In the genomic region with DNA sequence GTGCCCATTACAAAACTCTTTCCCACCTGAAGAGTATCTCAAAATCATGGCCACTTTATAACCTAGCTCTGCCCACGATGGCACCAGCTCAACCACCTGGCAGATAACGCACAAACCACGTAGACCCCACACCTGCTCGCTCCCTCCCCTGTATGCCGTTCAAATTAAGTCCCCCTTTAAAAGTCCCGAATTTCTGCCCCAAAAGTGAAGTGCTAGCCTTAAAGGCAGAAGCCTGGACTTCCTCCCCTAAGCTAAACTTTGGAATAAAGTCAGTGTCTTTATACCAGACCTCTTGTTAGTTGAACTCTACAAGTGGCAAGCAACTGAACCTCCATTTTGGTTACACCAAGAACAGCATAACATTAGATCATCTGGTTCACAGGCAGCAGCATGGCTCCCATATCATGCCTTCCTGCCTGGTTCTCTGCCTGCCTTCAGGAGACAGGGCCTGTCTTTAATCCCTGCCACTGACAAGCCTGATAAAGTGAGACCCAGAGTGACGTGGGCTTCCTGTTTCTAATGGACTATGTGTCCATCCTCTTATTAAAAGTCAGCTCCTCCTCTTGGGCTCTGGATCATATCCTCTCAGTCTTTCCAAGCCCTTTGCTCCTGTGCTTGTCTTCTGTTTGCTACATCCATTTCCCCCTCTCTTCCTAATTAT, we compare ENCODE assay signal across 24 cellular contexts. TPM values are rescaled to one million over a fixed set of nuclear protein-coding genes. Genes with fewer than 3 reads are reported as not detected.
"Had no signal": no experiment of that assay in that cellular context is flagged by ENCODE, and none has a peak within 500 bp of the region (broad histone marks: within the 10 kb centered on the region; RNA-seq: fewer than 3 reads in every experiment).

No MANE protein-coding gene starts in this region.

- ATAC-seq: stimulated activated naive B cell treated with anti-CD40 and anti-IgM and Interleukin-4, amounts not matched to agents 10 μg/mL and 1 μg/mL and 100 μg/mL, for 72 hours had no signal

- H3K4me1 ChIP-seq: foreskin keratinocyte had no signal

- H3K4me2 ChIP-seq: smooth muscle cell had no signal

- H3K27me3 ChIP-seq: heart left ventricle, left lung, stomach had no signal

- H3K27ac ChIP-seq: foreskin keratinocyte, heart left ventricle, left lung, neutrophil, tibial nerve had no signal

- H3K9me3 ChIP-seq: heart left ventricle, left lung, neutrophil, stomach, tibial nerve had no signal

- H3K36me3 ChIP-seq: heart left ventricle, left lung, neutrophil, stomach, tibial nerve had no signal

- H3K4me3 ChIP-seq: heart left ventricle, left lung, smooth muscle cell, stomach, tibial nerve had no signal

- DNase-seq: activated CD4-positive, alpha-beta memory T cell treated with anti-CD3 and anti-CD28 coated beads, Interleukin-2, amount 10 ng/mL, durations not matched to agents 7 days and 5 days; activated CD4-positive, alpha-beta T cell treated with anti-CD3 and anti-CD28 coated beads, Interleukin-2, amount 10 ng/mL, durations not matched to agents 24 days and 14 days; activated CD4-positive, CD25-positive, alpha-beta regulatory T cell treated with anti-CD3 and anti-CD28 coated beads, Interleukin-2, amount 50 U/mL, for 72 hours; activated CD8-positive, alpha-beta memory T cell treated with anti-CD3 and anti-CD28 coated beads, Interleukin-2, amount 50 U/mL, for 48 hours; activated gamma-delta T cell; activated naive CD4-positive, alpha-beta T cell treated with anti-CD3 and anti-CD28 coated beads, Interleukin-2, amount 10 ng/mL, durations not matched to agents 7 days and 5 days; activated naive CD8-positive, alpha-beta T cell treated with anti-CD3 and anti-CD28 coated beads, Interleukin-2, amount 10 ng/mL, durations not matched to agents 7 days and 5 days; activated T-cell treated with anti-CD3 and anti-CD28 coated beads, Interleukin-2, amount 50 U/mL, for 24 hours; central memory CD4-positive, alpha-beta T cell; foreskin keratinocyte; left lung; naive B cell; nephron progenitor cell; retina; stimulated activated CD4-positive, alpha-beta T cell treated with anti-CD3 and anti-CD28 coated beads, Interleukin-15, amount 100 ng/mL, for 24 hours; stimulated activated CD4-positive, alpha-beta T cell treated with anti-CD3 and anti-CD28 coated beads, Interleukin-2, amount 100 ng/mL, for 24 hours; stimulated activated naive B cell treated with anti-CD40 and anti-IgM and Interleukin-4, amounts not matched to agents 10 μg/mL and 1 μg/mL and 100 μg/mL, for 72 hours; stomach had no signal

RNA-seq across cellular contexts. Expression of a gene that starts 32.6 kb away (rescaled TPM):
- total RNA-seq: activated CD4-positive, alpha-beta memory T cell treated with anti-CD3 and anti-CD28 coated beads, Interleukin-2, amount 10 ng/mL, durations not matched to agents 7 days and 5 days; activated CD4-positive, alpha-beta T cell treated with anti-CD3 and anti-CD28 coated beads, Interleukin-2, amount 10 ng/mL, durations not matched to agents 24 days and 14 days; activated naive CD8-positive, alpha-beta T cell treated with anti-CD3 and anti-CD28 coated beads, Interleukin-2, amount 10 ng/mL, durations not matched to agents 7 days and 5 days; foreskin keratinocyte; T-helper 1 cell treated with Interleukin-12 subunit alpha and Interleukin-12 subunit beta and Interleukin-4 antibody, amounts not matched to agents 30 ng/mL and 1 ng/mL, for 36 hours; temporal lobe had no signal
- polyA plus RNA-seq: foreskin keratinocyte had no signal
